In genomic region chr20:3889489-3890409, GRCh38 we compare ENCODE assay signal across 1 cellular context.
TF ChIP-seq lines count a peak whose summit lies in the region.

No MANE protein-coding gene starts in this region.

TF ChIP-seq in HepG2, 621 proteins besides CTCF, POLR2A, EP300 and RAD21 (continued from another document and continues in another):
- peak; percentile 56; the same call in 1 of the 2 replicates for TF ChIP-seq RNF2 (conservative IDR thresholded peaks at IDR 0.05; ENCODE audit: low read depth)
- peak; percentile 11; the same call in 1 of the 2 replicates for TF ChIP-seq ERF (CRISPR knock-in tag; IDR thresholded peaks at IDR 0.05)
- no peak for TF ChIP-seq ZNF281 (CRISPR knock-in tag; IDR thresholded peaks at IDR 0.05; ENCODE audit: borderline replicate concordance)
- peak; percentile 94; the same call in 1 of the 2 replicates for TF ChIP-seq NFAT5 (CRISPR knock-in tag; IDR thresholded peaks at IDR 0.05)
- no peak for TF ChIP-seq ZNF256 (CRISPR knock-in tag; conservative IDR thresholded peaks at IDR 0.05)
- TF ChIP-seq GATAD2A (CRISPR knock-in tag; IDR thresholded peaks at IDR 0.05) = no peak; the same call in 1 of the 2 replicates
- TF ChIP-seq CEBPG (CRISPR knock-in tag; IDR thresholded peaks at IDR 0.05) = no peak
- TF ChIP-seq MTERF4 (CRISPR knock-in tag; IDR thresholded peaks at IDR 0.05) = no peak; the same call in 1 of the 2 replicates
- 0 out of 2 replicates have a peak, but pooled peaks have one; percentile 17 for TF ChIP-seq ONECUT2 (CRISPR knock-in tag; IDR thresholded peaks at IDR 0.05)
- no peak for TF ChIP-seq ZKSCAN5 (CRISPR knock-in tag; IDR thresholded peaks at IDR 0.05)
- no peak for TF ChIP-seq SRSF4 (IDR thresholded peaks at IDR 0.05; ENCODE audit: low read depth, low read length, poor library complexity, severe bottlenecking)
- TF ChIP-seq DDIT3 (CRISPR knock-in tag; IDR thresholded peaks at IDR 0.05) = no peak
- TF ChIP-seq ZBTB7A (CRISPR knock-in tag; IDR thresholded peaks at IDR 0.05) = 0 out of 2 replicates have a peak, but pooled peaks have one; percentile 22
- peak; percentile 89 for TF ChIP-seq TFDP2 (CRISPR knock-in tag; IDR thresholded peaks at IDR 0.05)
- TF ChIP-seq CBX1 (IDR thresholded peaks at IDR 0.05; ENCODE audit: low read depth) = no peak
- TF ChIP-seq ZNF501 (CRISPR knock-in tag; IDR thresholded peaks at IDR 0.05) = no peak; the same call in 1 of the 2 replicates
- TF ChIP-seq ZNF598 (CRISPR knock-in tag; IDR thresholded peaks at IDR 0.05; ENCODE audit: borderline replicate concordance) = no peak
- no peak for TF ChIP-seq ASH2L (IDR thresholded peaks at IDR 0.05; ENCODE audit: insufficient read length, low read depth, low read length)
- peak; percentile 16; the same call in 1 of the 2 replicates for TF ChIP-seq DR1 (CRISPR knock-in tag; IDR thresholded peaks at IDR 0.05)
- TF ChIP-seq ZNF260 (CRISPR knock-in tag; IDR thresholded peaks at IDR 0.05; ENCODE audit: borderline replicate concordance, low read depth) = no peak
- no peak for TF ChIP-seq ZBTB33 (CRISPR knock-in tag; IDR thresholded peaks at IDR 0.05)
- no peak for TF ChIP-seq ZFP62 (CRISPR knock-in tag; IDR thresholded peaks at IDR 0.05)
- no peak for TF ChIP-seq ZFP41 (CRISPR knock-in tag; IDR thresholded peaks at IDR 0.05; ENCODE audit: borderline replicate concordance)
- TF ChIP-seq PAWR (CRISPR knock-in tag; IDR thresholded peaks at IDR 0.05; ENCODE audit: borderline replicate concordance) = no peak
- 0 out of 2 replicates have a peak, but pooled peaks have one; percentile 88 for TF ChIP-seq TIGD3 (CRISPR knock-in tag; IDR thresholded peaks at IDR 0.05; ENCODE audit: borderline replicate concordance)
- TF ChIP-seq XRCC5 (optimal IDR thresholded peaks at IDR 0.05; ENCODE audit: low read length) = peak; percentile 25
- TF ChIP-seq ZNF614 (CRISPR knock-in tag; IDR thresholded peaks at IDR 0.05; ENCODE audit: borderline replicate concordance) = no peak
- TF ChIP-seq ZFP1 (CRISPR knock-in tag; IDR thresholded peaks at IDR 0.05) = no peak; the same call in 1 of the 2 replicates
- no peak for TF ChIP-seq SUZ12 (IDR thresholded peaks at IDR 0.05; ENCODE audit: low read depth, low read length)
- TF ChIP-seq CCAR2 (optimal IDR thresholded peaks at IDR 0.05; ENCODE audit: low read depth, low read length) = no peak
- TF ChIP-seq USF2 (IDR thresholded peaks at IDR 0.05; ENCODE audit: low read depth, low read length) = no peak
- 0 out of 2 replicates have a peak, but pooled peaks have one; percentile 40 for TF ChIP-seq USF2 (CRISPR knock-in tag; IDR thresholded peaks at IDR 0.05; ENCODE audit: borderline replicate concordance)
- TF ChIP-seq HMG20B (CRISPR knock-in tag; conservative IDR thresholded peaks at IDR 0.05) = 0 out of 2 replicates have a peak, but pooled peaks have one; percentile 32
- 0 out of 2 replicates have a peak, but pooled peaks have one; percentile 7 for TF ChIP-seq MED13 (CRISPR knock-in tag; IDR thresholded peaks at IDR 0.05)
- TF ChIP-seq ZBTB10 (CRISPR knock-in tag; IDR thresholded peaks at IDR 0.05; ENCODE audit: borderline replicate concordance) = 0 out of 2 replicates have a peak, but pooled peaks have one; percentile 74
